12 cellular contexts compared by ENCODE assay signal in the genomic region with DNA sequence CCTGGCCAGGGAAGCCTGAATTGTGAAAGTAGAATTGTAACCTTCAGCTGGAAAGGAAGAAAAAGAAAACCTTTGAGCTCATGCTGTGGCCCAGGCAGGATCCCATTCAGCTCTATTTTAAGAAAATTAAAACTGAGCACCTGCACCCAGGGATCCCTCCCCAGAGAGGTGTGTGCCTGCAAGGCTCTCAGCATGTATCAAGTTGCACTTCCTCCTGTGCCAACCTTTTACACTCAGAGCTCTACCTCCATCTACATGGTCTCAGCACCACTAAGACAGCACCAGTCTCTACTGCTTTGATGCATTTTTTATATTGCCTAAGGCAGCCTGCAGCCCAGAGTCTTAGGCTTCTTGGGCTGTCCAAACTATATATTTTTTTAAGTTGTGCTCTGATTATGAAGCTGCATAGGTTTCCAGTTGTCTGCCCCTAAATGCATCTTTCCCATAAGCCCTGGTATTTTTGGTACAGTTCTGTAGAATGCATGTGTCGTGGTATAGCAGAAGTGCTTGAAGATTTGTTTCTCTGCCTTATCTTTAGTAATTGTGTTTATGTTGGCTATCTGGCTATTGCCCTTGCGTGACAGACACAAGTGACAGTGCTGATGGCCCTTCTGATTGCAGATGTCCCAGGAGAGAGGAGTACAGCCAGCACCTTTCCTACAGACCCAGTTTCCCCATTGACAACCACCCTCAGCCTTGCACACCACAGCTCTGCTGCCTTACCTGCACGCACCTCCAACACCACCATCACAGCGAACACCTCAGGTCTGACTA.
DNase-seq lines count a peak whose midpoint lies in the region; ATAC-seq, FAIRE-seq and TF ChIP-seq lines count a peak whose summit lies in the region.
"Had no signal": no experiment of that assay in that cellular context is flagged by ENCODE, and none has a peak within 500 bp of the region (broad histone marks: within the 10 kb centered on the region; RNA-seq: fewer than 3 reads in every experiment).

No MANE protein-coding gene starts in this region.

- DNase-seq in SK-N-SH = peak; percentile 11
- no peak for DNase-seq in WTC11 (ENCODE audit: low spot score)
- DNase-seq in naive thymus-derived CD4-positive, alpha-beta T cell = no peak
- no peak for DNase-seq in urothelium cell line (ENCODE audit: low spot score)
- no peak for DNase-seq in T-helper 17 cell
- no peak for DNase-seq in NK-92 treated with Interleukin-12 subunit alpha and Interleukin-12 subunit beta, amount 100 ng/mL, for 24 hours (lab: John Stamatoyannopoulos, UW)
- DNase-seq: glutamatergic neuron; pancreas; stimulated activated CD4-positive, alpha-beta T cell treated with anti-CD3 and anti-CD28 coated beads, Interleukin-15, amount 100 ng/mL, for 24 hours had no signal

- no peaks in the 10 kb centered on the region for H3K79me2 ChIP-seq in SK-N-SH (ENCODE audit: insufficient read depth)

- H3F3A ChIP-seq in SK-N-SH (replicated peaks; ENCODE audit: insufficient read depth) = no peaks in the 10 kb centered on the region

- no peak for TF ChIP-seq CTCF in SK-N-SH (IDR thresholded peaks at IDR 0.05)
- TF ChIP-seq CTCF in WTC11 (IDR thresholded peaks at IDR 0.05) = no peak

- peaks cover 0 to 9% of the 10 kb centered on the region in 2 experiments; a peak in 2 of 4 replicates for H3K4me1 ChIP-seq in SK-N-SH (ENCODE audit: control insufficient read depth in 1 of 2, insufficient read depth in 2 of 2, low read depth in 1 of 2, low read length in 1 of 2)
- peaks cover 37 to 44% of the 10 kb centered on the region in 2 donors for H3K4me1 ChIP-seq in naive thymus-derived CD4-positive, alpha-beta T cell (ENCODE audit: control insufficient read depth in 2 of 2, insufficient read depth in 2 of 2, low read length in 2 of 2)
- H3K4me1 ChIP-seq: vagina had no signal

- no peak for FAIRE-seq in urothelium cell line (lab: Jason Lieb, UNC)
- FAIRE-seq: pancreas had no signal

- no peak overlapping the region for H3K4me3 ChIP-seq in SK-N-SH (ENCODE audit: low read depth in 2 of 2, low read length in 1 of 2)
- H3K4me3 ChIP-seq in naive thymus-derived CD4-positive, alpha-beta T cell (ENCODE audit: low read length) = no peak overlapping the region
- H3K4me3 ChIP-seq: pancreas, vagina had no signal

- POLR2A ChIA-PET in SK-N-SH (lab: Yijun Ruan, JAX) (no interaction called here), WTC11 (lab: Charles Lee) (no interaction called here)
- POLR2A ChIA-PET in naive thymus-derived CD4-positive, alpha-beta T cell (lab: Charles Lee) = interaction anchor here (0.7 to 2.1 kb wide), 11 partner anchors 11 to 186 kb away, joined by 3 to 9 read pairs (median 4); no protein-coding TSS in a partner anchor

- H3K4me2 ChIP-seq in SK-N-SH = no peak overlapping the region

- no peak for ATAC-seq in SK-N-SH treated with all-trans-retinoic acid at 6 μM for 48 hours
- ATAC-seq in WTC11 = peak; percentile 82
- no peak for ATAC-seq in naive thymus-derived CD4-positive, alpha-beta T cell
- no peak for ATAC-seq in T-helper 17 cell
- ATAC-seq: pancreas had no signal

- H3K9me2 ChIP-seq in SK-N-SH = no peaks in the 10 kb centered on the region

- no peak overlapping the region for H3K27ac ChIP-seq in SK-N-SH (ENCODE audit: low read depth in 2 of 2, low read length in 1 of 2)
- H3K27ac ChIP-seq in naive thymus-derived CD4-positive, alpha-beta T cell (ENCODE audit: low read depth, low read length) = no peak overlapping the region
- H3K27ac ChIP-seq: pancreas, vagina had no signal

- H3K36me3 ChIP-seq in SK-N-SH (replicated peaks in 1 of 2; ENCODE audit: control insufficient read depth in 1 of 2, insufficient read depth in 2 of 2, low read length in 1 of 2) = no peaks in the 10 kb centered on the region
- H3K36me3 ChIP-seq in naive thymus-derived CD4-positive, alpha-beta T cell (ENCODE audit: control insufficient read depth in 2 of 3, insufficient read depth in 3 of 3, low read length in 3 of 3) = peaks cover 44 to 83% (median 62%) of the 10 kb centered on the region in 3 experiments
- H3K36me3 ChIP-seq: pancreas, vagina had no signal

- H3K4me1 Mint-ChIP-seq in WTC11 (peaks cover 68% of the 10 kb centered on the region), T-helper 17 cell (peaks cover 45% of the 10 kb centered on the region)
- H3K4me1 Mint-ChIP-seq in naive thymus-derived CD4-positive, alpha-beta T cell = peaks cover 45 to 94% (median 84%) of the 10 kb centered on the region in 7 donors

- CTCF ChIA-PET in SK-N-SH (lab: Yijun Ruan, JAX) (interaction anchor here (1.1 to 1.4 kb wide), 2 partner anchors 16 kb away, joined by 6 read pairs; no protein-coding TSS in a partner anchor), WTC11 (lab: Charles Lee) (interaction anchor here (0.9 to 2.1 kb wide), 9 partner anchors 12 to 542 kb away, joined by 3 to 5 read pairs (median 4); no protein-coding TSS in a partner anchor)
- CTCF ChIA-PET in naive thymus-derived CD4-positive, alpha-beta T cell (lab: Charles Lee) = interaction anchor here (1.0 to 2.8 kb wide), 6 partner anchors 12 to 189 kb away, joined by 3 to 9 read pairs (median 5); no protein-coding TSS in a partner anchor

- no peaks in the 10 kb centered on the region for H3K9me3 ChIP-seq in SK-N-SH
- H3K9me3 ChIP-seq in naive thymus-derived CD4-positive, alpha-beta T cell (ENCODE audit: control insufficient read depth in 2 of 3, low read length in 3 of 3) = no peaks in the 10 kb centered on the region
- H3K9me3 ChIP-seq in T-helper 17 cell (ENCODE audit: control insufficient read depth, low read length, poor library complexity, severe bottlenecking) = no peaks in the 10 kb centered on the region
- H3K9me3 ChIP-seq: pancreas, vagina had no signal

- H3K9me3 Mint-ChIP-seq in WTC11 = no peaks in the 10 kb centered on the region
- no peaks in the 10 kb centered on the region for H3K9me3 Mint-ChIP-seq in naive thymus-derived CD4-positive, alpha-beta T cell

- TF ChIP-seq RAD21 in SK-N-SH (IDR thresholded peaks at IDR 0.05; ENCODE audit: low read length) (no peak), Ishikawa (IDR thresholded peaks at IDR 0.05; ENCODE audit: low read depth) (no peak)

- H3K27me3 Mint-ChIP-seq in WTC11 (ENCODE audit: low read depth) (no peaks in the 10 kb centered on the region), T-helper 17 cell (no peaks in the 10 kb centered on the region)
- no peaks in the 10 kb centered on the region for H3K27me3 Mint-ChIP-seq in naive thymus-derived CD4-positive, alpha-beta T cell

- intact Hi-C loops in naive thymus-derived CD4-positive, alpha-beta T cell (cut with micrococcal nuclease) = loop anchor here in 1 of 2 donors (1.0 kb wide), 2 partner anchors 7 to 9 kb away; no protein-coding TSS in a partner anchor

- H3K27ac Mint-ChIP-seq in WTC11 = peak overlapping the region; percentile 95
- peak overlapping the region; percentile 37 to 86 (median 73) for H3K27ac Mint-ChIP-seq in naive thymus-derived CD4-positive, alpha-beta T cell
- H3K27ac Mint-ChIP-seq in T-helper 17 cell = no peak overlapping the region

- no peak overlapping the region for H3K9ac ChIP-seq in SK-N-SH

- TF ChIP-seq EP300 in SK-N-SH (IDR thresholded peaks at IDR 0.05; ENCODE audit: borderline replicate concordance in 1 of 2, low read depth in 1 of 2, low read length in 1 of 2) (no peak), Ishikawa (IDR thresholded peaks at IDR 0.05; ENCODE audit: borderline replicate concordance) (peak; percentile 45; the same call in 1 of the 2 replicates)

- peak overlapping the region; percentile 54 for H3K4me3 Mint-ChIP-seq in WTC11
- peak overlapping the region in 6 of 10 donors; percentile 5 to 68 (median 37) for H3K4me3 Mint-ChIP-seq in naive thymus-derived CD4-positive, alpha-beta T cell
- no peak overlapping the region for H3K4me3 Mint-ChIP-seq in T-helper 17 cell

- H3K36me3 Mint-ChIP-seq in WTC11 (no peaks in the 10 kb centered on the region), T-helper 17 cell (ENCODE audit: low read depth) (peaks cover 26% of the 10 kb centered on the region)
- peaks cover 45 to 82% (median 71%) of the 10 kb centered on the region in 5 donors for H3K36me3 Mint-ChIP-seq in naive thymus-derived CD4-positive, alpha-beta T cell

- no peaks in the 10 kb centered on the region for H4K20me1 ChIP-seq in SK-N-SH (ENCODE audit: insufficient read depth)

- H3K27me3 ChIP-seq in SK-N-SH (ENCODE audit: insufficient read depth) = no peaks in the 10 kb centered on the region
- no peaks in the 10 kb centered on the region for H3K27me3 ChIP-seq in naive thymus-derived CD4-positive, alpha-beta T cell (ENCODE audit: control insufficient read depth in 2 of 2, insufficient read depth in 2 of 2, low read length in 2 of 2)
- H3K27me3 ChIP-seq: pancreas, vagina had no signal

- WGBS in SK-N-SH (ENCODE audit: low lambda C conversion rate) = 87% methylated on average over 4 of the region's 4 CpGs

- H2AFZ ChIP-seq in SK-N-SH (ENCODE audit: low read depth) = no peak overlapping the region

TF ChIP-seq in SK-N-SH, 30 proteins besides CTCF, POLR2A, EP300 and RAD21 (continues in another document):
- TF ChIP-seq GATA2 (CRISPR knock-in tag; IDR thresholded peaks at IDR 0.05) (peak; percentile 51), EZH2phosphoT487 (IDR thresholded peaks at IDR 0.05; ENCODE audit: borderline replicate concordance, low read depth) (no peak), RFX5 (IDR thresholded peaks at IDR 0.05; ENCODE audit: low read length) (no peak), ELF1 (IDR thresholded peaks at IDR 0.05) (no peak), POLR2AphosphoS5 (IDR thresholded peaks at IDR 0.05; ENCODE audit: low read depth, low read length) (no peak)

TF ChIP-seq in Ishikawa, 13 proteins besides CTCF, POLR2A, EP300 and RAD21 (continues in another document):
- TF ChIP-seq CEBPB (IDR thresholded peaks at IDR 0.05) (peak; percentile 11; the same call in 1 of the 2 replicates), TCF12 (IDR thresholded peaks at IDR 0.05; ENCODE audit: low read depth) (0 out of 2 replicates have a peak, but pooled peaks have one; percentile 48), YY1 (IDR thresholded peaks at IDR 0.05; ENCODE audit: low read depth) (no peak)

TF ChIP-seq in WTC11, 78 proteins besides CTCF, POLR2A, EP300 and RAD21 (continues in another document):
- TF ChIP-seq ZNF263 (CRISPR knock-in tag; IDR thresholded peaks at IDR 0.05; ENCODE audit: low read depth) = no peak
- peak; percentile 92 for TF ChIP-seq ZNF423 (CRISPR knock-in tag; IDR thresholded peaks at IDR 0.05)
